ENCODE assay signal across 29 cellular contexts in the genomic region with DNA sequence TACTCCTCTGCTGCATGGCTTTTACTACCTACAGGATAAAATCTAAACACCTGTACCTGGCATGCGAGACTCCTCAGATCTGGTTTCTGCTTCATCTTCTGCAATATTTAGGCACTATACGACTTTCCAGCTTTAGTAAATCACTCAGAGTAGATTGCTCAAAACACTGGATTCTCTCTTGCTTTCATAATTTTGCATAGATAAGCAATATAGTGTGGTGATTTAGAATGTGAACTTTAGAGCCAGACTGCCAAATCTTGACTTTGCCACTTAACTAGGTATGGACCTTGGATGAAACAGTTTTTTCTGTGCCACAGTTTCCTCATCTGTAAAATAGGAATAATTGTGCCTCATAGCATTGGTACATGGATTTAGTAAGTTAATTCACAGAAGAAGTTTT.
"Had no signal": no experiment of that assay in that cellular context is flagged by ENCODE, and none has a peak within 500 bp of the region (broad histone marks: within the 10 kb centered on the region; RNA-seq: fewer than 3 reads in every experiment).

No MANE protein-coding gene starts in this region.

- ATAC-seq: naive thymus-derived CD8-positive, alpha-beta T cell; natural killer cell treated with Interleukin-12 subunit alpha and Interleukin-12 subunit beta and Interleukin-15 and Interleukin-18, amount 100 ng/mL, for 72 hours; pancreas; psoas muscle; right cardiac atrium; sciatic nerve; stimulated activated memory B cell treated with anti-CD40 and anti-IgM and Interleukin-4, amounts not matched to agents 10 μg/mL and 1 μg/mL and 100 μg/mL, for 72 hours; stimulated activated naive CD8-positive, alpha-beta T cell treated with anti-CD3 and anti-CD28 coated beads, Interleukin-15, amount 100 ng/mL, for 72 hours; stimulated activated naive CD8-positive, alpha-beta T cell treated with anti-CD3 and anti-CD28 coated beads, Interleukin-15, Interleukin-2, amounts not matched to agents 100 U/mL and 50 U/mL, for 24 hours; upper lobe of right lung had no signal

- DNase-seq: naive thymus-derived CD8-positive, alpha-beta T cell; nephron progenitor cell; nucleus accumbens; pancreas; posterior cingulate gyrus; psoas muscle; right cardiac atrium; spleen; stimulated activated CD4-positive, alpha-beta T cell treated with anti-CD3 and anti-CD28 coated beads, Interleukin-12 subunit alpha, Interleukin-12 subunit beta, amount 100 ng/mL, for 4 hours; stimulated activated CD4-positive, alpha-beta T cell treated with anti-CD3 and anti-CD28 coated beads, Interleukin-1b, Interleukin-23, amount 100 ng/mL, for 48 hours; stimulated activated CD4-positive, alpha-beta T cell treated with anti-CD3 and anti-CD28 coated beads, Interleukin-4, amount 100 ng/mL, for 1 hour; stimulated activated CD4-positive, alpha-beta T cell treated with anti-CD3 and anti-CD28 coated beads, Interleukin-4, amount 100 ng/mL, for 4 hours; stimulated activated CD8-positive, alpha-beta memory T cell treated with anti-CD3 and anti-CD28 coated beads, Interleukin-4, amount 100 ng/mL, for 48 hours; stimulated activated naive CD4-positive, alpha-beta T cell; stimulated activated naive CD8-positive, alpha-beta T cell treated with anti-CD3 and anti-CD28 coated beads, Interleukin-15, amount 100 ng/mL, for 72 hours; stimulated activated naive CD8-positive, alpha-beta T cell treated with anti-CD3 and anti-CD28 coated beads, Interleukin-15, Interleukin-2, amounts not matched to agents 100 U/mL and 50 U/mL, for 24 hours; substantia nigra; testis; tibial artery; transverse colon; upper lobe of right lung; uterus had no signal

- H3K36me3 ChIP-seq: neutrophil, pancreas, spleen, suprapubic skin, tibial artery, transverse colon, upper lobe of right lung, uterus had no signal

- H3K27me3 ChIP-seq: neutrophil, pancreas, spleen, suprapubic skin, testis, tibial artery, transverse colon, upper lobe of right lung, uterus had no signal

- H3K4me2 ChIP-seq: smooth muscle cell had no signal

- H3K4me3 ChIP-seq: pancreas, psoas muscle, skin epidermis, smooth muscle cell, spleen, suprapubic skin, testis, tibial artery, transverse colon, upper lobe of right lung, uterus had no signal

- H3K9me3 ChIP-seq: neutrophil, pancreas, psoas muscle, spleen, suprapubic skin, testis, tibial artery, transverse colon, upper lobe of right lung, uterus had no signal

- H3K4me1 ChIP-seq: testis had no signal

- H3K27ac ChIP-seq: neutrophil, pancreas, psoas muscle, skin epidermis, spleen, suprapubic skin, testis, tibial artery, transverse colon, upper lobe of right lung, uterus had no signal

- FAIRE-seq: pancreas had no signal
